ENCODE assay signal across 20 cellular contexts in genomic region chr3:98807011-98807410, GRCh38. TPM values are rescaled to one million over a fixed set of nuclear protein-coding genes. Genes with fewer than 3 reads are reported as not detected.
DNase-seq lines count a peak whose midpoint lies in the region; ATAC-seq, FAIRE-seq and TF ChIP-seq lines count a peak whose summit lies in the region.
"Had no signal": no experiment of that assay in that cellular context is flagged by ENCODE, and none has a peak within 500 bp of the region (broad histone marks: within the 10 kb centered on the region; RNA-seq: fewer than 3 reads in every experiment).

No MANE protein-coding gene starts in this region.

- no peak overlapping the region for H3K9ac ChIP-seq in IMR-90 (ENCODE audit: low read depth, low read length)
- H3K9ac ChIP-seq: BLaER1 treated with 17β-estradiol and CSF1 and Interleukin-3, amounts not matched to agents 10 nM and 100 nM had no signal

- no peak for TF ChIP-seq RAD21 in IMR-90 (IDR thresholded peaks at IDR 0.05; ENCODE audit: low read length)

- no peak for FAIRE-seq in bronchial epithelial cell (lab: Jason Lieb, UNC)
- FAIRE-seq: A204.1, GM12878, H54 had no signal

- no peak for TF ChIP-seq POLR2A in IMR-90 (IDR thresholded peaks at IDR 0.05; ENCODE audit: low read depth, low read length)
- TF ChIP-seq POLR2A in testis (IDR thresholded peaks at IDR 0.05), result no peak

- no peak overlapping the region for H3K4me3 Mint-ChIP-seq in activated naive CD4-positive, alpha-beta T cell treated with anti-CD3 and anti-CD28 coated beads, Interleukin-2, amount 10 ng/mL, durations not matched to agents 7 days and 5 days
- H3K4me3 Mint-ChIP-seq: CD8-positive, alpha-beta memory T cell had no signal

- POLR2A ChIA-PET in IMR-90 (lab: Charles Lee; ENCODE audit: unreplicated experiment), result no interaction called here

- H3K36me3 ChIP-seq in ACC112 (ENCODE audit: insufficient read depth, low read length) (peaks cover 66% of the 10 kb centered on the region), IMR-90 (ENCODE audit: control insufficient read depth, insufficient read depth, low read length) (peaks cover 29% of the 10 kb centered on the region), bronchial epithelial cell (ENCODE audit: control insufficient read depth, insufficient read depth, low read length) (peaks cover 4% of the 10 kb centered on the region), testis (ENCODE audit: low read depth, missing control alignments) (peaks cover 5% of the 10 kb centered on the region), aorta (ENCODE audit: control insufficient read depth in 1 of 2, insufficient read depth in 2 of 2, low read length in 1 of 2) (peaks cover 0 to 3% of the 10 kb centered on the region in 2 donors)

- no peak overlapping the region for H3K4ac ChIP-seq in IMR-90 (ENCODE audit: low read depth, low read length)

- 0 out of 2 replicates have a peak, but pooled peaks cover 3% of the 10 kb centered on the region for H3K9me1 ChIP-seq in IMR-90 (ENCODE audit: insufficient read depth, low read length)

- H3K23ac ChIP-seq in IMR-90 (ENCODE audit: low read depth, low read length), result no peak overlapping the region

- no peaks in the 10 kb centered on the region for H3K4me1 Mint-ChIP-seq in activated naive CD4-positive, alpha-beta T cell treated with anti-CD3 and anti-CD28 coated beads, Interleukin-2, amount 10 ng/mL, durations not matched to agents 7 days and 5 days
- H3K4me1 Mint-ChIP-seq: CD8-positive, alpha-beta memory T cell had no signal

- H3K27ac ChIP-seq in ACC112 (ENCODE audit: low read depth, low read length) (peak overlapping the region; percentile 78), IMR-90 (ENCODE audit: insufficient read depth, low read length) (no peak overlapping the region), foreskin keratinocyte (peak overlapping the region; percentile 2), testis (no peak overlapping the region), aorta (ENCODE audit: low read depth in 1 of 2, low read length in 2 of 2) (no peak overlapping the region)
- H3K27ac ChIP-seq: BLaER1 treated with 17β-estradiol and CSF1 and Interleukin-3, amounts not matched to agents 10 nM and 100 nM had no signal

- H3K14ac ChIP-seq in IMR-90 (replicated peaks; ENCODE audit: low read depth, low read length), result no peak overlapping the region

- peak; percentile 49 for DNase-seq in IMR-90
- DNase-seq in bronchial epithelial cell (ENCODE audit: low read depth), result peak; percentile 88
- no peak for DNase-seq in foreskin keratinocyte
- DNase-seq in activated naive CD4-positive, alpha-beta T cell treated with anti-CD3 and anti-CD28 coated beads, Interleukin-2, amount 10 ng/mL, durations not matched to agents 7 days and 5 days, result no peak
- DNase-seq in testis, result no peak
- no peak for DNase-seq in aorta
- DNase-seq: CD8-positive, alpha-beta memory T cell; DMS79 treated with DMSO at 0.1 percent for 48 hours; GDM1; MM.1S; NCI-H1092 treated with DMSO at 0.1 percent for 48 hours; NCI-H187; NCI-H69; SIG-M5 had no signal

- H3K79me1 ChIP-seq in IMR-90 (ENCODE audit: low read depth in 1 of 2, low read length in 2 of 2), result peaks cover 8 to 12% of the 10 kb centered on the region in 2 experiments; a peak in 3 of 4 replicates

- no CpG with 5 or more reads among the region's 4 CpGs for WGBS in IMR-90 (ENCODE audit: extremely low coverage in 2 of 2, insufficient read length in 1 of 2), 2 experiments
- WGBS in testis, 2 donors, result 92 to 97% methylated on average over 4 of the region's 4 CpGs
- 73 to 80% methylated on average over 4 of the region's 4 CpGs for WGBS in aorta, 2 donors

- CTCF ChIA-PET in IMR-90 (lab: Yijun Ruan, JAX), result no interaction called here
- CTCF ChIA-PET in activated naive CD4-positive, alpha-beta T cell treated with anti-CD3 and anti-CD28 coated beads, Interleukin-2, amount 10 ng/mL, durations not matched to agents 7 days and 5 days (lab: Charles Lee), result no interaction called here

- no peak overlapping the region for H3K56ac ChIP-seq in IMR-90 (ENCODE audit: extremely low read depth, insufficient read depth, low read length)

- H2BK5ac ChIP-seq in IMR-90 (ENCODE audit: low read depth, low read length, poor library complexity, severe bottlenecking), result no peak overlapping the region

- no peak overlapping the region for H3K18ac ChIP-seq in IMR-90 (ENCODE audit: low read depth, low read length)

- no peak overlapping the region for H4K5ac ChIP-seq in IMR-90 (ENCODE audit: low read depth, low read length)

- no peaks in the 10 kb centered on the region for H3K27me3 Mint-ChIP-seq in activated naive CD4-positive, alpha-beta T cell treated with anti-CD3 and anti-CD28 coated beads, Interleukin-2, amount 10 ng/mL, durations not matched to agents 7 days and 5 days

- no peak overlapping the region for H2AFZ ChIP-seq in ACC112 (ENCODE audit: low read length, unreplicated experiment)
- H2AFZ ChIP-seq in IMR-90 (replicated peaks; ENCODE audit: low read length, poor library complexity), result no peak overlapping the region

- in situ Hi-C loops in IMR-90 (cut with MboI; ENCODE audit: low sequenced_read_pairs), result no loop called here

- H3K27ac Mint-ChIP-seq in activated naive CD4-positive, alpha-beta T cell treated with anti-CD3 and anti-CD28 coated beads, Interleukin-2, amount 10 ng/mL, durations not matched to agents 7 days and 5 days, result no peak overlapping the region
- H3K27ac Mint-ChIP-seq: CD8-positive, alpha-beta memory T cell had no signal

- H3K4me2 ChIP-seq in IMR-90 (ENCODE audit: low read depth, low read length), result no peak overlapping the region
- H3K4me2 ChIP-seq: BLaER1 treated with 17β-estradiol and CSF1 and Interleukin-3, amounts not matched to agents 10 nM and 100 nM had no signal

- BruUV-seq in IMR-90 (replicated peaks; lab: Mats Ljungman, UMichigan), result no TSS peak

- H2BK20ac ChIP-seq in IMR-90 (ENCODE audit: low read depth, low read length), result no peak overlapping the region

- no peak overlapping the region for H2AK9ac ChIP-seq in IMR-90 (replicated peaks; ENCODE audit: low read depth, low read length, poor library complexity)

- dilution Hi-C loops in IMR-90 (cut with HindIII; ENCODE audit: low sequenced_read_pairs, unreplicated experiment), result no loop called here

- H3K27me3 ChIP-seq in ACC112 (ENCODE audit: insufficient read depth, low read length), result no peaks in the 10 kb centered on the region
- no peaks in the 10 kb centered on the region for H3K27me3 ChIP-seq in IMR-90 (ENCODE audit: control insufficient read depth, insufficient read depth, low read length)
- H3K27me3 ChIP-seq in bronchial epithelial cell (ENCODE audit: control insufficient read depth, insufficient read depth, low read length), result no peaks in the 10 kb centered on the region
- no peaks in the 10 kb centered on the region for H3K27me3 ChIP-seq in foreskin keratinocyte
- no peaks in the 10 kb centered on the region for H3K27me3 ChIP-seq in testis
- H3K27me3 ChIP-seq in aorta (ENCODE audit: control insufficient read depth in 1 of 2, insufficient read depth in 2 of 2, low read length in 1 of 2), result no peaks in the 10 kb centered on the region
- H3K27me3 ChIP-seq: BLaER1 treated with 17β-estradiol and CSF1 and Interleukin-3, amounts not matched to agents 10 nM and 100 nM had no signal

- no peak overlapping the region for H2AK5ac ChIP-seq in IMR-90 (ENCODE audit: low read depth, low read length)

- H3K9me3 Mint-ChIP-seq in activated naive CD4-positive, alpha-beta T cell treated with anti-CD3 and anti-CD28 coated beads, Interleukin-2, amount 10 ng/mL, durations not matched to agents 7 days and 5 days, result peaks cover 2% of the 10 kb centered on the region
- H3K9me3 Mint-ChIP-seq: CD8-positive, alpha-beta memory T cell had no signal

- TF ChIP-seq CTCF in IMR-90 (conservative IDR thresholded peaks at IDR 0.05; ENCODE audit: low read depth, low read length) (no peak), bronchial epithelial cell (IDR thresholded peaks at IDR 0.05; ENCODE audit: insufficient read depth, low read length, severe bottlenecking) (no peak), foreskin keratinocyte (conservative IDR thresholded peaks at IDR 0.05) (no peak), testis (IDR thresholded peaks at IDR 0.05) (no peak)

- no peak overlapping the region for H2BK15ac ChIP-seq in IMR-90 (ENCODE audit: low read depth, low read length)

- H3K9me3 ChIP-seq in IMR-90 (ENCODE audit: control insufficient read depth, insufficient read depth, low read length), result no peaks in the 10 kb centered on the region
- H3K9me3 ChIP-seq in testis, result no peaks in the 10 kb centered on the region
- H3K9me3 ChIP-seq in aorta (ENCODE audit: control insufficient read depth, low read length), result no peaks in the 10 kb centered on the region
- H3K9me3 ChIP-seq: BLaER1 treated with 17β-estradiol and CSF1 and Interleukin-3, amounts not matched to agents 10 nM and 100 nM had no signal

- no peak overlapping the region for H4K8ac ChIP-seq in IMR-90 (ENCODE audit: low read depth in 2 of 2, low read length in 2 of 2)

- H3K4me3 ChIP-seq in ACC112 (ENCODE audit: low read depth, low read length), result no peak overlapping the region
- no peak overlapping the region for H3K4me3 ChIP-seq in IMR-90 (ENCODE audit: insufficient read depth, low read depth, low read length)
- no peak overlapping the region for H3K4me3 ChIP-seq in bronchial epithelial cell (ENCODE audit: low read depth, low read length)
- no peak overlapping the region for H3K4me3 ChIP-seq in testis
- H3K4me3 ChIP-seq in aorta (ENCODE audit: low read length in 2 of 2), result no peak overlapping the region
- H3K4me3 ChIP-seq: BLaER1 treated with 17β-estradiol and CSF1 and Interleukin-3, amounts not matched to agents 10 nM and 100 nM; GM12878 had no signal

- H4K91ac ChIP-seq in IMR-90 (ENCODE audit: insufficient read depth, low read depth, low read length), result no peak overlapping the region

- ATAC-seq in IMR-90 (ENCODE audit: low read depth) (no peak), foreskin keratinocyte (peak; percentile 74), HG03108 (IDR thresholded peaks at IDR 0.05; ENCODE audit: unreplicated experiment) (no peak), aorta (ENCODE audit: low FRiP score) (no peak)

- intact Hi-C loops in IMR-90 (cut with micrococcal nuclease) (no loop called here), testis (cut with DNase I; ENCODE audit: low total_unique reads) (no loop called here), aorta (cut with DNase I) (no loop called here)

- H2BK120ac ChIP-seq in IMR-90 (ENCODE audit: low read depth, low read length), result no peak overlapping the region

- peaks cover 13% of the 10 kb centered on the region for H3K79me2 ChIP-seq in ACC112 (ENCODE audit: control insufficient read depth, insufficient read depth, low read length, unreplicated experiment)

- H3K36me3 Mint-ChIP-seq in activated naive CD4-positive, alpha-beta T cell treated with anti-CD3 and anti-CD28 coated beads, Interleukin-2, amount 10 ng/mL, durations not matched to agents 7 days and 5 days, result no peaks in the 10 kb centered on the region
- H3K36me3 Mint-ChIP-seq: CD8-positive, alpha-beta memory T cell had no signal

- H3K4me1 ChIP-seq in ACC112 (ENCODE audit: control insufficient read depth, insufficient read depth, low read length, unreplicated experiment) (peaks cover 30% of the 10 kb centered on the region), IMR-90 (ENCODE audit: control insufficient read depth, insufficient read depth, low read length) (no peaks in the 10 kb centered on the region), foreskin keratinocyte (peaks cover 18% of the 10 kb centered on the region), testis (no peaks in the 10 kb centered on the region), aorta (ENCODE audit: control insufficient read depth in 1 of 2, insufficient read depth in 2 of 2, low read length in 2 of 2) (no peaks in the 10 kb centered on the region)

- no peaks in the 10 kb centered on the region; the same call in 1 of the 2 replicates for H4K20me1 ChIP-seq in IMR-90 (ENCODE audit: insufficient read depth, low read length)
- H4K20me1 ChIP-seq: BLaER1 treated with 17β-estradiol and CSF1 and Interleukin-3, amounts not matched to agents 10 nM and 100 nM had no signal

RNA-seq across cellular contexts. Expression of gene ST3GAL6, which starts 43.9 kb away (rescaled TPM):
- total RNA-seq in IMR-90 (2012; rRNA removed) (0.36 and 1.4 TPM in 2 replicates), bronchial epithelial cell (2.9 and 5.4 TPM in 2 replicates), foreskin keratinocyte (1.4 and 2.1 TPM in 2 replicates), testis (10 to 100 TPM in 1 of 2 donors, 1 to 10 TPM in 1; 3.7 to 23.4 TPM), aorta (10 to 100 TPM; 12.2 to 21.1 TPM)
- polyA plus RNA-seq in IMR-90 (2012; rRNA removed) (0.83 and 0.99 TPM in 2 replicates), foreskin keratinocyte (0.99 and 1.3 TPM in 2 replicates), testis (ENCODE audit: insufficient read depth, low read depth, low replicate concordance) (2.1 TPM), aorta (10 to 100 TPM in 1 of 2 donors, 1 to 10 TPM in 1; 7.5 to 27.9 TPM)
- polyA plus RNA-seq in IMR-90 (2012; cell fraction: cytosol; rRNA removed), result 0.20 TPM in 1 of 2 replicates, not detected in the other
- 0.09 and 1.2 TPM in 2 replicates for polyA plus RNA-seq in IMR-90 (2012; cell fraction: nucleus; rRNA removed; ENCODE audit: low replicate concordance)
- polyA plus RNA-seq: CD8-positive, alpha-beta memory T cell had no signal

Comparison
In these comparisons a context has a peak if more than half of its experiments do, and no peak if none do; other contexts are left out.
1. H3K27ac ChIP-seq: peak in ACC112 (single experiment) and foreskin keratinocyte (single experiment); none in IMR-90 (single experiment), testis (0 of 2) and aorta (0 of 2).
2. DNase-seq: peak in IMR-90 (single experiment) and bronchial epithelial cell (single experiment); none in foreskin keratinocyte (0 of 2), activated naive CD4-positive, alpha-beta T cell treated with anti-CD3 and anti-CD28 coated beads, Interleukin-2, amount 10 ng/mL, durations not matched to agents 7 days and 5 days (single experiment), testis (single experiment) and aorta (0 of 2).